Comparison of ENCODE assay signal across 1 cellular context in genomic region chr9:97363661-97364299, GRCh38.
TF ChIP-seq lines count a peak whose summit lies in the region.

No MANE protein-coding gene starts in this region.

TF ChIP-seq in WTC11, 78 proteins besides CTCF, POLR2A, EP300 and RAD21:
- TF ChIP-seq USF2 (CRISPR knock-in tag; IDR thresholded peaks at IDR 0.05) (no peak), HMGA2 (CRISPR knock-in tag; IDR thresholded peaks at IDR 0.05) (no peak), IRF2 (CRISPR knock-in tag; IDR thresholded peaks at IDR 0.05; ENCODE audit: borderline replicate concordance, low read depth) (no peak), KAT7 (CRISPR knock-in tag; IDR thresholded peaks at IDR 0.05; ENCODE audit: borderline replicate concordance) (no peak), SMAD3 (CRISPR knock-in tag; IDR thresholded peaks at IDR 0.05; ENCODE audit: borderline replicate concordance) (no peak), RELA (CRISPR knock-in tag; IDR thresholded peaks at IDR 0.05; ENCODE audit: borderline replicate concordance) (no peak), ZNF121 (CRISPR knock-in tag; IDR thresholded peaks at IDR 0.05) (no peak), ESRRA (CRISPR knock-in tag; IDR thresholded peaks at IDR 0.05; ENCODE audit: borderline replicate concordance) (no peak), EMX1 (CRISPR knock-in tag; IDR thresholded peaks at IDR 0.05) (no peak), NR2C2 (CRISPR knock-in tag; IDR thresholded peaks at IDR 0.05) (no peak), JUN (CRISPR knock-in tag; IDR thresholded peaks at IDR 0.05) (no peak), SP1 (CRISPR knock-in tag; conservative IDR thresholded peaks at IDR 0.05) (no peak)
- TF ChIP-seq, protein P1, sequence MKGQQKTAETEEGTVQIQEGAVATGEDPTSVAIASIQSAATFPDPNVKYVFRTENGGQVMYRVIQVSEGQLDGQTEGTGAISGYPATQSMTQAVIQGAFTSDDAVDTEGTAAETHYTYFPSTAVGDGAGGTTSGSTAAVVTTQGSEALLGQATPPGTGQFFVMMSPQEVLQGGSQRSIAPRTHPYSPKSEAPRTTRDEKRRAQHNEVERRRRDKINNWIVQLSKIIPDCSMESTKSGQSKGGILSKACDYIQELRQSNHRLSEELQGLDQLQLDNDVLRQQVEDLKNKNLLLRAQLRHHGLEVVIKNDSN (CRISPR knock-in tag; IDR thresholded peaks at IDR 0.05): no peak
TF ChIP-seq in WTC11: peak in this region for 0.
